1 cellular context compared by ENCODE assay signal in the genomic region with DNA sequence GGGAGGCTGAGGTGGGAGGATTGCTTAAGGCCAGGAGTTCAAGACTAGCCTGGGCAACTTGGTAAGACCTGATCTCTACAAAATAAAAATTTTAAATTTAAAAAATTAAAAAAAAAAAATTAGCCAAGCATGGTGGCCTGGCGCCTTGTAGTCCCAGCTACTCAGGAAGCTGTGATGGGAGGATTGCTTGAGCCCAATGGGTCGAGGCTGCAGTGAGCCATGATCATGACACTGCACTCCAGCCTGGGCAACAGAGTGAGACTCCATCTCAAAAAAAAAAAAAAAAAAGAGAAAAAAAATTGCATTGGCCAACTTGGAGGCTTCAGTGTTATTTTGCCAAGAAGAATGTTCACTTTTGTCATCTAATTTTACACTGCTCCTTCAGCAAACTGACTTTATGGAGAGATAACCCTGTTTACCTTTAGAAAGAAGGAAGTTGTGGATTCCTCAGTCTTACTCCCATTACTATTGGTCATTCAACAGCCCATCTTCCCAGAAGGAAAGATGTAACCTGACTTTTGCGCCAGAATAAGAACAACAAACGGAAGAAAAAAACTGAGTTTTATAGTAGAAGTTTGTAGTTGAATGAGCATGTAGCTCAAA.
TF ChIP-seq lines count a peak whose summit lies in the region.

No MANE protein-coding gene starts in this region.

TF ChIP-seq in K562, 482 proteins besides CTCF, POLR2A, EP300 and RAD21:
- peak; percentile 40; the same call in 1 of the 2 replicates for TF ChIP-seq ARID1B (IDR thresholded peaks at IDR 0.05)
- peak in 1 of 2 experiments; percentile 83; a peak in 2 of 4 replicates for TF ChIP-seq FOXA3 (CRISPR knock-in tag; conservative IDR thresholded peaks at IDR 0.05 in 1 of 2, IDR thresholded peaks at IDR 0.05 in 1 of 2)
- peak; percentile 20; the same call in 1 of the 2 replicates for TF ChIP-seq CTBP1 (IDR thresholded peaks at IDR 0.05; ENCODE audit: borderline replicate concordance)
- no peak for TF ChIP-seq CHCHD3 (CRISPR knock-in tag; IDR thresholded peaks at IDR 0.05)
- TF ChIP-seq ZBTB33 (CRISPR knock-in tag; IDR thresholded peaks at IDR 0.05), result peak; percentile 74; the same call in 1 of the 2 replicates
- TF ChIP-seq ZNF121 (CRISPR knock-in tag; conservative IDR thresholded peaks at IDR 0.05), result peak; percentile 79
- TF ChIP-seq, protein P1, sequence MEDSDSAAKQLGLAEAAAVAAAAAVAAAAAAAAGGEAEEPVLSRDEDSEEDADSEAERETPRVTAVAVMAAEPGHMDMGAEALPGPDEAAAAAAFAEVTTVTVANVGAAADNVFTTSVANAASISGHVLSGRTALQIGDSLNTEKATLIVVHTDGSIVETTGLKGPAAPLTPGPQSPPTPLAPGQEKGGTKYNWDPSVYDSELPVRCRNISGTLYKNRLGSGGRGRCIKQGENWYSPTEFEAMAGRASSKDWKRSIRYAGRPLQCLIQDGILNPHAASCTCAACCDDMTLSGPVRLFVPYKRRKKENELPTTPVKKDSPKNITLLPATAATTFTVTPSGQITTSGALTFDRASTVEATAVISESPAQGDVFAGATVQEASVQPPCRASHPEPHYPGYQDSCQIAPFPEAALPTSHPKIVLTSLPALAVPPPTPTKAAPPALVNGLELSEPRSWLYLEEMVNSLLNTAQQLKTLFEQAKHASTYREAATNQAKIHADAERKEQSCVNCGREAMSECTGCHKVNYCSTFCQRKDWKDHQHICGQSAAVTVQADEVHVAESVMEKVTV (CRISPR knock-in tag; IDR thresholded peaks at IDR 0.05), result no peak
- TF ChIP-seq ZNF280B (CRISPR knock-in tag; IDR thresholded peaks at IDR 0.05), result no peak
- TF ChIP-seq GABPB1 (CRISPR knock-in tag; IDR thresholded peaks at IDR 0.05), result no peak
- no peak for TF ChIP-seq KLF10 (CRISPR knock-in tag; IDR thresholded peaks at IDR 0.05)
- TF ChIP-seq FOXK2 (conservative IDR thresholded peaks at IDR 0.05 in 1 of 2, IDR thresholded peaks at IDR 0.05 in 1 of 2; ENCODE audit: low read depth in 2 of 2), result peak; percentile 52 to 53; a peak in 2 of 4 replicates
- TF ChIP-seq SAFB (IDR thresholded peaks at IDR 0.05; ENCODE audit: borderline replicate concordance, low read depth, low read length), result no peak
TF ChIP-seq in K562: peak in this region for 6.
